18 cellular contexts compared by ENCODE assay signal in the genomic region with DNA sequence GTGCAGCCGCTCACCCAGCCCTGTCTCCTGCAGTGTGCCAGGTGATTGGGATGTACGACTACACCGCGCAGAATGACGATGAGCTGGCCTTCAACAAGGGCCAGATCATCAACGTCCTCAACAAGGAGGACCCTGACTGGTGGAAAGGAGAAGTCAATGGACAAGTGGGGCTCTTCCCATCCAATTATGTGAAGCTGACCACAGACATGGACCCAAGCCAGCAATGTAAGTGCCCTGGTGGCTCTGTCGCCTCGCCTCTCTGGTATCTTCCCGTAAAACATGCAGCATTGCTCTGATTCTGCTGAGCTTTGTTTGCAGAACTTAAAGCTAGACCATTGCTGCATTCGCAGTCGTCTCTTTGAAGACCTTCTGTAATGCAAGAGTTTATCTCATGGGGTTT.
DNase-seq lines count a peak whose midpoint lies in the region; ATAC-seq, FAIRE-seq and TF ChIP-seq lines count a peak whose summit lies in the region.
"Had no signal": no experiment of that assay in that cellular context is flagged by ENCODE, and none has a peak within 500 bp of the region (broad histone marks: within the 10 kb centered on the region; RNA-seq: fewer than 3 reads in every experiment).

No MANE protein-coding gene starts in this region.

- H3K27me3 Mint-ChIP-seq in chondrocyte (ENCODE audit: low read depth) (no peaks in the 10 kb centered on the region), WTC11 (ENCODE audit: low read depth) (no peaks in the 10 kb centered on the region)

- in situ Hi-C loops in HepG2 (cut with HindIII; ENCODE audit: extremely low pct_ligation_motif_present, low pct_unique_long_range_greater_than_20kb) = no loop called here

- H3K27ac ChIP-seq in right lobe of liver (no peak overlapping the region), HepG2 (ENCODE audit: extremely low read length, insufficient read depth, low read length) (no peak overlapping the region)
- H3K27ac ChIP-seq: BLaER1 treated with 17β-estradiol and CSF1 and Interleukin-3, amounts not matched to agents 10 nM and 100 nM; RWPE1; SK-N-MC had no signal

- no peaks in the 10 kb centered on the region for H3K27me3 ChIP-seq in right lobe of liver
- H3K27me3 ChIP-seq in HepG2 (ENCODE audit: control insufficient read depth in 1 of 2, insufficient read depth in 2 of 2, low read length in 2 of 2) = no peaks in the 10 kb centered on the region
- H3K27me3 ChIP-seq: BLaER1 treated with 17β-estradiol and CSF1 and Interleukin-3, amounts not matched to agents 10 nM and 100 nM had no signal

- H3K4me1 Mint-ChIP-seq in chondrocyte (ENCODE audit: low read depth) (peaks cover 24% of the 10 kb centered on the region), WTC11 (peaks cover 3% of the 10 kb centered on the region; the same call in 1 of the 2 replicates)

- CTCF ChIA-PET in HepG2 (lab: Yijun Ruan, JAX; ENCODE audit: low intra/inter-chr PET ratio, low total read pairs) = no interaction called here
- CTCF ChIA-PET in WTC11 (lab: Charles Lee) = no interaction called here

- BruUV-seq in HepG2 (replicated peaks; lab: Mats Ljungman, UMichigan) = no TSS peak

- no peaks in the 10 kb centered on the region for H3K4me1 ChIP-seq in right lobe of liver
- no peaks in the 10 kb centered on the region for H3K4me1 ChIP-seq in HepG2 (ENCODE audit: insufficient read depth, low read length)

- TF ChIP-seq EP300 in HepG2 (IDR thresholded peaks at IDR 0.05; ENCODE audit: low read depth in 2 of 2, low read length in 2 of 2) = no peak
- no peak for TF ChIP-seq EP300 in HepG2 (CRISPR knock-in tag; IDR thresholded peaks at IDR 0.05; ENCODE audit: borderline replicate concordance)

- H3K4me3 Mint-ChIP-seq in chondrocyte (ENCODE audit: unreplicated experiment) = no peak overlapping the region
- H3K4me3 Mint-ChIP-seq in WTC11 = no peak overlapping the region
- H3K4me3 Mint-ChIP-seq: CD8-positive, alpha-beta T cell had no signal

- H3K4me3 ChIP-seq in right lobe of liver (no peak overlapping the region), HepG2 (replicated peaks in 1 of 3; ENCODE audit: insufficient read depth in 1 of 3, low read depth in 2 of 3, low read length in 3 of 3) (no peak overlapping the region)
- H3K4me3 ChIP-seq: BLaER1 treated with 17β-estradiol and CSF1 and Interleukin-3, amounts not matched to agents 10 nM and 100 nM; SK-N-MC had no signal

- intact Hi-C loops in right lobe of liver (cut with DNase I) = no loop called here
- intact Hi-C loops in HepG2 (cut with micrococcal nuclease; ENCODE audit: unreplicated experiment) = no loop called here

- no peaks in the 10 kb centered on the region for H3K79me2 ChIP-seq in HepG2 (ENCODE audit: insufficient read depth, low read length)

- TF ChIP-seq RAD21 in HepG2 (CRISPR knock-in tag; IDR thresholded peaks at IDR 0.05) = no peak

- POLR2A ChIA-PET in HepG2 (lab: Yijun Ruan, JAX) = no interaction called here
- POLR2A ChIA-PET in WTC11 (lab: Charles Lee) = no interaction called here

- ATAC-seq in right lobe of liver (peak; percentile 27 to 73 (median 37)), HepG2 (no peak), WTC11 (no peak), HG03196 (IDR thresholded peaks at IDR 0.05; ENCODE audit: unreplicated experiment) (no peak)
- ATAC-seq: CD8-positive, alpha-beta T cell had no signal

- peaks cover 0 to 16% (median 8%) of the 10 kb centered on the region in 4 donors for H3K36me3 ChIP-seq in right lobe of liver
- H3K36me3 ChIP-seq in HepG2 (replicated peaks in 1 of 2; ENCODE audit: control insufficient read depth in 1 of 2, insufficient read depth in 2 of 2, low read length in 2 of 2) = peaks cover 2 to 11% of the 10 kb centered on the region in 2 experiments; a peak in 3 of 5 replicates

- H2AFZ ChIP-seq in HepG2 (ENCODE audit: low read length) = no peak overlapping the region

- no CpG with 5 or more reads among the region's 11 CpGs for WGBS in right lobe of liver (ENCODE audit: insufficient coverage, low coverage, low lambda C conversion rate, missing lambda C conversion rate)
- 94% methylated on average over 11 of the region's 11 CpGs for WGBS in HepG2 (ENCODE audit: low lambda C conversion rate)

- no peaks in the 10 kb centered on the region for H3K9me3 ChIP-seq in right lobe of liver
- no peaks in the 10 kb centered on the region for H3K9me3 ChIP-seq in HepG2 (ENCODE audit: low read length)
- H3K9me3 ChIP-seq: BLaER1 treated with 17β-estradiol and CSF1 and Interleukin-3, amounts not matched to agents 10 nM and 100 nM had no signal

- no peaks in the 10 kb centered on the region for H3K9me3 Mint-ChIP-seq in chondrocyte (ENCODE audit: low read depth)
- H3K9me3 Mint-ChIP-seq in WTC11 = peaks cover 7% of the 10 kb centered on the region; the same call in 1 of the 2 replicates
- H3K9me3 Mint-ChIP-seq: CD8-positive, alpha-beta T cell had no signal

- no peak overlapping the region for H3K4me2 ChIP-seq in HepG2 (ENCODE audit: low read depth, low read length)
- H3K4me2 ChIP-seq: BLaER1 treated with 17β-estradiol and CSF1 and Interleukin-3, amounts not matched to agents 10 nM and 100 nM had no signal

- H3K36me3 Mint-ChIP-seq in chondrocyte (ENCODE audit: low read depth) = peaks cover 33% of the 10 kb centered on the region
- H3K36me3 Mint-ChIP-seq in WTC11 = peaks cover 46% of the 10 kb centered on the region
- H3K36me3 Mint-ChIP-seq: CD8-positive, alpha-beta T cell had no signal

- TF ChIP-seq POLR2A in right lobe of liver (IDR thresholded peaks at IDR 0.05) (no peak), HepG2 (IDR thresholded peaks at IDR 0.05; ENCODE audit: insufficient read depth in 1 of 2, low read depth in 2 of 2, low read length in 2 of 2) (no peak)

- TF ChIP-seq CTCF in right lobe of liver (IDR thresholded peaks at IDR 0.05) (no peak), HepG2 (CRISPR knock-in tag; IDR thresholded peaks at IDR 0.05) (no peak), chondrocyte (IDR thresholded peaks at IDR 0.05) (no peak), WTC11 (IDR thresholded peaks at IDR 0.05) (no peak)

- no peak for DNase-seq in right lobe of liver
- no peak for DNase-seq in HepG2 (ENCODE audit: low spot score)
- DNase-seq in RPMI7951 (ENCODE audit: low read depth) = peak; percentile 26
- DNase-seq in chondrocyte (ENCODE audit: low spot score) = peak; percentile 69
- DNase-seq in WTC11 (ENCODE audit: low spot score) = no peak
- no peak for DNase-seq in islet precursor cell
- DNase-seq: CD8-positive, alpha-beta T cell; DMS53; GOT3; NCI-H1105 treated with DMSO at 0.1 percent for 48 hours; NCI-H1694 treated with DMSO at 0.1 percent for 48 hours; NCI-H2227 treated with DMSO at 0.1 percent for 48 hours; NCI-H510A treated with DMSO at 0.1 percent for 48 hours; NCI-H774 had no signal

- H3K27ac Mint-ChIP-seq in chondrocyte (ENCODE audit: unreplicated experiment) (no peak overlapping the region), WTC11 (no peak overlapping the region)
- H3K27ac Mint-ChIP-seq: CD8-positive, alpha-beta T cell had no signal

- no peak overlapping the region for H3K9ac ChIP-seq in HepG2 (ENCODE audit: insufficient read depth, low read depth, low read length)
- H3K9ac ChIP-seq: BLaER1 treated with 17β-estradiol and CSF1 and Interleukin-3, amounts not matched to agents 10 nM and 100 nM had no signal

- no peaks in the 10 kb centered on the region for H4K20me1 ChIP-seq in HepG2 (ENCODE audit: insufficient read depth, low read length)
- H4K20me1 ChIP-seq: BLaER1 treated with 17β-estradiol and CSF1 and Interleukin-3, amounts not matched to agents 10 nM and 100 nM had no signal

- FAIRE-seq in HepG2 (lab: Jason Lieb, UNC) = no peak

TF ChIP-seq in HepG2, 621 proteins besides CTCF, POLR2A, EP300 and RAD21 (continues in another document):
- TF ChIP-seq, protein P1, sequence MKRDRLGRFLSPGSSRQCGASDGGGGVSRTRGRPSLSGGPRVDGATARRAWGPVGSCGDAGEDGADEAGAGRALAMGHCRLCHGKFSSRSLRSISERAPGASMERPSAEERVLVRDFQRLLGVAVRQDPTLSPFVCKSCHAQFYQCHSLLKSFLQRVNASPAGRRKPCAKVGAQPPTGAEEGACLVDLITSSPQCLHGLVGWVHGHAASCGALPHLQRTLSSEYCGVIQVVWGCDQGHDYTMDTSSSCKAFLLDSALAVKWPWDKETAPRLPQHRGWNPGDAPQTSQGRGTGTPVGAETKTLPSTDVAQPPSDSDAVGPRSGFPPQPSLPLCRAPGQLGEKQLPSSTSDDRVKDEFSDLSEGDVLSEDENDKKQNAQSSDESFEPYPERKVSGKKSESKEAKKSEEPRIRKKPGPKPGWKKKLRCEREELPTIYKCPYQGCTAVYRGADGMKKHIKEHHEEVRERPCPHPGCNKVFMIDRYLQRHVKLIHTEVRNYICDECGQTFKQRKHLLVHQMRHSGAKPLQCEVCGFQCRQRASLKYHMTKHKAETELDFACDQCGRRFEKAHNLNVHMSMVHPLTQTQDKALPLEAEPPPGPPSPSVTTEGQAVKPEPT (CRISPR knock-in tag; IDR thresholded peaks at IDR 0.05; ENCODE audit: low read depth) = no peak
- no peak for TF ChIP-seq ZSCAN29 (CRISPR knock-in tag; conservative IDR thresholded peaks at IDR 0.05)

TF ChIP-seq in WTC11, 78 proteins besides CTCF, POLR2A, EP300 and RAD21 (continues in another document):
- TF ChIP-seq ZNF416 (CRISPR knock-in tag; IDR thresholded peaks at IDR 0.05) = no peak
- TF ChIP-seq MYBL2 (CRISPR knock-in tag; IDR thresholded peaks at IDR 0.05) = no peak
- TF ChIP-seq ZNF671 (CRISPR knock-in tag; IDR thresholded peaks at IDR 0.05) = no peak
- no peak for TF ChIP-seq SP1 (CRISPR knock-in tag; conservative IDR thresholded peaks at IDR 0.05)
- no peak for TF ChIP-seq MXD4 (CRISPR knock-in tag; IDR thresholded peaks at IDR 0.05; ENCODE audit: borderline replicate concordance)
- TF ChIP-seq FOXK1 (CRISPR knock-in tag; IDR thresholded peaks at IDR 0.05) = no peak
- TF ChIP-seq CREM (CRISPR knock-in tag; IDR thresholded peaks at IDR 0.05) = no peak
- no peak for TF ChIP-seq ZNF232 (CRISPR knock-in tag; IDR thresholded peaks at IDR 0.05)
- TF ChIP-seq NFATC4 (CRISPR knock-in tag; IDR thresholded peaks at IDR 0.05) = no peak
- TF ChIP-seq, protein P2, sequence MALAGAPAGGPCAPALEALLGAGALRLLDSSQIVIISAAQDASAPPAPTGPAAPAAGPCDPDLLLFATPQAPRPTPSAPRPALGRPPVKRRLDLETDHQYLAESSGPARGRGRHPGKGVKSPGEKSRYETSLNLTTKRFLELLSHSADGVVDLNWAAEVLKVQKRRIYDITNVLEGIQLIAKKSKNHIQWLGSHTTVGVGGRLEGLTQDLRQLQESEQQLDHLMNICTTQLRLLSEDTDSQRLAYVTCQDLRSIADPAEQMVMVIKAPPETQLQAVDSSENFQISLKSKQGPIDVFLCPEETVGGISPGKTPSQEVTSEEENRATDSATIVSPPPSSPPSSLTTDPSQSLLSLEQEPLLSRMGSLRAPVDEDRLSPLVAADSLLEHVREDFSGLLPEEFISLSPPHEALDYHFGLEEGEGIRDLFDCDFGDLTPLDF (CRISPR knock-in tag; IDR thresholded peaks at IDR 0.05) = no peak
- no peak for TF ChIP-seq OVOL2 (CRISPR knock-in tag; IDR thresholded peaks at IDR 0.05; ENCODE audit: borderline replicate concordance)
- no peak for TF ChIP-seq SMAD4 (CRISPR knock-in tag; IDR thresholded peaks at IDR 0.05)
- no peak for TF ChIP-seq SMAD3 (CRISPR knock-in tag; IDR thresholded peaks at IDR 0.05; ENCODE audit: borderline replicate concordance)

Comparison
In these comparisons a context has a peak if more than half of its experiments do, and no peak if none do; other contexts are left out.
1. ATAC-seq: peak in right lobe of liver (4 of 4); none in HepG2 (single experiment), WTC11 (single experiment) and HG03196 (single experiment).
2. DNase-seq: peak in RPMI7951 (single experiment) and chondrocyte (single experiment); none in right lobe of liver (0 of 3), HepG2 (single experiment), WTC11 (single experiment) and islet precursor cell (single experiment).